11 cellular contexts compared by ENCODE assay signal in genomic region chr14:102055181-102055901, GRCh38. TPM values are rescaled to one million over a fixed set of nuclear protein-coding genes. Genes with fewer than 3 reads are reported as not detected.
DNase-seq lines count a peak whose midpoint lies in the region; ATAC-seq, FAIRE-seq and TF ChIP-seq lines count a peak whose summit lies in the region.
"Had no signal": no experiment of that assay in that cellular context is flagged by ENCODE, and none has a peak within 500 bp of the region (broad histone marks: within the 10 kb centered on the region; RNA-seq: fewer than 3 reads in every experiment).

No MANE protein-coding gene starts in this region.

- no peaks in the 10 kb centered on the region for H3K79me2 ChIP-seq in astrocyte (ENCODE audit: insufficient read depth, low read length)

- H3K27me3 ChIP-seq in astrocyte (ENCODE audit: insufficient read depth, low read length) (no peaks in the 10 kb centered on the region), upper lobe of right lung (no peaks in the 10 kb centered on the region)
- H3K27me3 ChIP-seq: upper lobe of left lung had no signal

- no peaks in the 10 kb centered on the region for H3K9me3 Mint-ChIP-seq in natural killer cell treated with Interleukin-12 subunit alpha and Interleukin-12 subunit beta and Interleukin-15 and Interleukin-18, amount 100 ng/mL, for 72 hours
- H3K9me3 Mint-ChIP-seq in natural killer cell (no peaks in the 10 kb centered on the region), astrocyte (ENCODE audit: unreplicated experiment) (peaks cover 2% of the 10 kb centered on the region), immature natural killer cell (peaks cover 0 to 2% (median 0%) of the 10 kb centered on the region in 6 donors)
- H3K9me3 Mint-ChIP-seq: dendritic cell treated with granulocyte-macrophage colony-stimulating factor and Interleukin-4, amounts not matched to agents 40 ng/mL and 50 ng/mL, for 4 days had no signal

- peaks cover 15% of the 10 kb centered on the region for H4K20me1 ChIP-seq in astrocyte (ENCODE audit: insufficient read depth, low read length)

- DNase-seq in natural killer cell treated with Interleukin-12 subunit alpha and Interleukin-12 subunit beta and Interleukin-15 and Interleukin-18, amount 100 ng/mL, for 72 hours (ENCODE audit: low spot score) = no peak
- DNase-seq in natural killer cell = no peak
- peak; percentile 86 for DNase-seq in astrocyte (ENCODE audit: low read depth)
- no peak for DNase-seq in immature natural killer cell
- no peak for DNase-seq in upper lobe of right lung
- no peak for DNase-seq in NCI-H146 treated with DMSO at 0.1 percent for 48 hours (lab: John Stamatoyannopoulos, UW; ENCODE audit: unreplicated experiment)
- DNase-seq in GOT3 (lab: John Stamatoyannopoulos, UW) = no peak
- DNase-seq: upper lobe of left lung had no signal

- H3K4me1 ChIP-seq in astrocyte (ENCODE audit: insufficient read depth, low read length) (peaks cover 14% of the 10 kb centered on the region), upper lobe of right lung (no peaks in the 10 kb centered on the region)
- H3K4me1 ChIP-seq: upper lobe of left lung had no signal

- no peaks in the 10 kb centered on the region for H3K27me3 Mint-ChIP-seq in natural killer cell treated with Interleukin-12 subunit alpha and Interleukin-12 subunit beta and Interleukin-15 and Interleukin-18, amount 100 ng/mL, for 72 hours
- H3K27me3 Mint-ChIP-seq in natural killer cell (ENCODE audit: low read depth in 2 of 2) (no peaks in the 10 kb centered on the region), astrocyte (ENCODE audit: low read depth, unreplicated experiment) (no peaks in the 10 kb centered on the region), immature natural killer cell (ENCODE audit: low read depth in 3 of 3) (peaks cover 4 to 5% (median 4%) of the 10 kb centered on the region in 3 donors)

- no peaks in the 10 kb centered on the region for H3K36me3 Mint-ChIP-seq in natural killer cell treated with Interleukin-12 subunit alpha and Interleukin-12 subunit beta and Interleukin-15 and Interleukin-18, amount 100 ng/mL, for 72 hours
- H3K36me3 Mint-ChIP-seq in natural killer cell = no peaks in the 10 kb centered on the region
- H3K36me3 Mint-ChIP-seq in astrocyte (ENCODE audit: low read depth, unreplicated experiment) = peaks cover 18% of the 10 kb centered on the region
- H3K36me3 Mint-ChIP-seq in immature natural killer cell = peaks cover 2 to 8% (median 6%) of the 10 kb centered on the region in 3 donors

- ATAC-seq in natural killer cell treated with Interleukin-12 subunit alpha and Interleukin-12 subunit beta and Interleukin-15 and Interleukin-18, amount 100 ng/mL, for 72 hours = no peak
- ATAC-seq in natural killer cell (no peak), upper lobe of right lung (peak; percentile 8), HG02973 (IDR thresholded peaks at IDR 0.05; ENCODE audit: unreplicated experiment) (no peak)

- H3K9me3 ChIP-seq in astrocyte (ENCODE audit: insufficient read depth, low read depth, low read length) = peaks cover 5% of the 10 kb centered on the region
- no peaks in the 10 kb centered on the region for H3K9me3 ChIP-seq in upper lobe of right lung
- H3K9me3 ChIP-seq: upper lobe of left lung had no signal

- FAIRE-seq in astrocyte (lab: Jason Lieb, UNC) = no peak

- no peak overlapping the region for H3K4me2 ChIP-seq in astrocyte (ENCODE audit: low read length)

- H3K36me3 ChIP-seq in astrocyte (ENCODE audit: insufficient read depth, low read length) (peaks cover 32% of the 10 kb centered on the region), upper lobe of right lung (peaks cover 28% of the 10 kb centered on the region)

- H2AFZ ChIP-seq in astrocyte (ENCODE audit: low read depth, low read length) = no peak overlapping the region

- H3K4me3 ChIP-seq in astrocyte (ENCODE audit: insufficient read depth, low read depth, low read length) (no peak overlapping the region), upper lobe of right lung (no peak overlapping the region)
- H3K4me3 ChIP-seq: lung, upper lobe of left lung had no signal

- peak overlapping the region; percentile 2 for H3K9ac ChIP-seq in astrocyte (ENCODE audit: low read length)

- peak overlapping the region; percentile 17 to 24 for H3K27ac Mint-ChIP-seq in natural killer cell treated with Interleukin-12 subunit alpha and Interleukin-12 subunit beta and Interleukin-15 and Interleukin-18, amount 100 ng/mL, for 72 hours
- H3K27ac Mint-ChIP-seq in natural killer cell = peak overlapping the region in 1 of 2 donors; percentile 41
- H3K27ac Mint-ChIP-seq in astrocyte (ENCODE audit: unreplicated experiment) = peak overlapping the region; percentile 80
- H3K27ac Mint-ChIP-seq in immature natural killer cell = peak overlapping the region in 4 of 6 donors; percentile 26 to 64 (median 44)
- H3K27ac Mint-ChIP-seq: dendritic cell treated with granulocyte-macrophage colony-stimulating factor and Interleukin-4, amounts not matched to agents 40 ng/mL and 50 ng/mL, for 4 days had no signal

- H3K27ac ChIP-seq in astrocyte (ENCODE audit: low read depth, low read length) = peak overlapping the region; percentile 30
- no peak overlapping the region for H3K27ac ChIP-seq in upper lobe of right lung
- H3K27ac ChIP-seq: upper lobe of left lung had no signal

- no peak overlapping the region for H3K4me3 Mint-ChIP-seq in natural killer cell treated with Interleukin-12 subunit alpha and Interleukin-12 subunit beta and Interleukin-15 and Interleukin-18, amount 100 ng/mL, for 72 hours
- H3K4me3 Mint-ChIP-seq in natural killer cell = no peak overlapping the region
- no peak overlapping the region for H3K4me3 Mint-ChIP-seq in astrocyte (ENCODE audit: unreplicated experiment)
- no peak overlapping the region for H3K4me3 Mint-ChIP-seq in immature natural killer cell
- H3K4me3 Mint-ChIP-seq: dendritic cell treated with granulocyte-macrophage colony-stimulating factor and Interleukin-4, amounts not matched to agents 40 ng/mL and 50 ng/mL, for 4 days had no signal

- TF ChIP-seq CTCF in natural killer cell (IDR thresholded peaks at IDR 0.05) (no peak), astrocyte (IDR thresholded peaks at IDR 0.05; ENCODE audit: insufficient read depth, low read depth, low read length) (no peak), upper lobe of right lung (IDR thresholded peaks at IDR 0.05) (no peak)

- H3K4me1 Mint-ChIP-seq in natural killer cell treated with Interleukin-12 subunit alpha and Interleukin-12 subunit beta and Interleukin-15 and Interleukin-18, amount 100 ng/mL, for 72 hours (ENCODE audit: low read depth in 2 of 2) = peaks cover 18 to 22% of the 10 kb centered on the region in 2 donors
- H3K4me1 Mint-ChIP-seq in natural killer cell (peaks cover 20 to 27% of the 10 kb centered on the region in 2 donors), astrocyte (ENCODE audit: low read depth, unreplicated experiment) (peaks cover 18% of the 10 kb centered on the region), immature natural killer cell (peaks cover 24 to 28% of the 10 kb centered on the region in 2 donors)

- intact Hi-C loops in natural killer cell (cut with micrococcal nuclease) (no loop called here), upper lobe of right lung (cut with DNase I) (no loop called here)

RNA-seq across cellular contexts. Expression of gene HSP90AA1, which starts 31.5 kb away (rescaled TPM):
- 100 to 1,000 TPM; 831 to 919 TPM for total RNA-seq in natural killer cell treated with Interleukin-12 subunit alpha and Interleukin-12 subunit beta and Interleukin-15 and Interleukin-18, amount 100 ng/mL, for 72 hours
- total RNA-seq in natural killer cell (100 to 1,000 TPM; 470 to 665 (median 663) TPM), astrocyte (352 and 428 TPM in 2 replicates), upper lobe of right lung (490 TPM)
- polyA plus RNA-seq in immature natural killer cell = 100 to 1,000 TPM; 171 to 473 (median 370) TPM
